8 cellular contexts compared by ENCODE assay signal in the genomic region with DNA sequence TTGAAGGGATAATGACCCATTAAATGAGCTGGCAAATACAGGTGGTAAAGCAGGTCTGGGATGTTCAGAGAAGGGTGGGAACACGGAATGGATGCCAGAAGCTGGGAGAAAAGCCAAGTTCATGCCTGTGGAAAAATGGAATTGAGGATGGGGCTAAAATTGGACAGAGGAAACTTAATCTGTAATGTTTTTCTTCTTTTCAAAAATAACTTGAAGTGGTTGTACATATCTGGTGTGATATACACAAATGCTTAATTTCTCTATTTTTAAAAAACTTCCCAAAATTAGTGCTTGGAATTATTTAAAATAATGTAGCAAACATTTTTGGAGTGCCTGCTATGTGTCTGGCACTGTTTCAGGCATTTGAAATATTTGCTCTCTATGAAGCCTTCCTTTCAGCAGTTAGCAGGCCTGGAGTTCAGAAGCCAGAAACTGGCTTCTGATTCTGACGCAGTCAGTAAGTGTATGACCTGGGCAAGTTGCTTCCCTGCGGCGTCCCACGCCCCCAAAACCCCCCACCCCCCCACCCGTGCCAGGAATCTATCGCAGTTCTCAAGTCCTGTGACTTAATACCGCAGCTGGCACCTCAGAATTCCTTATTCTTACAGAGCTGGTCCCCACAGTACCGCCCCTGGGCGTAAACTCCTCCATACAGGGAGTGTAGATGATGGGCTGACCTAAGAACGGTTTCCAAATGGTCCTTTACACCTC. TPM values are rescaled to one million over a fixed set of nuclear protein-coding genes. Genes with fewer than 3 reads are reported as not detected.
DNase-seq lines count a peak whose midpoint lies in the region; ATAC-seq, FAIRE-seq and TF ChIP-seq lines count a peak whose summit lies in the region.

No MANE protein-coding gene starts in this region.

- H3K9ac ChIP-seq in astrocyte (ENCODE audit: low read length) = peak overlapping the region; percentile 86

- BruUV-seq in A673 (replicated peaks; lab: Mats Ljungman, UMichigan) = no TSS peak

- no peaks in the 10 kb centered on the region for H3K27me3 ChIP-seq in A673 (replicated peaks; ENCODE audit: insufficient read depth, low read depth, low read length, poor library complexity)
- no peaks in the 10 kb centered on the region for H3K27me3 ChIP-seq in HL-60 (ENCODE audit: insufficient read depth, poor library complexity, severe bottlenecking)
- no peaks in the 10 kb centered on the region for H3K27me3 ChIP-seq in astrocyte (ENCODE audit: insufficient read depth, low read length)
- H3K27me3 ChIP-seq in tibial artery = no peaks in the 10 kb centered on the region

- intact Hi-C loops in A673 (cut with micrococcal nuclease; ENCODE audit: unreplicated experiment) (no loop called here), tibial artery (cut with DNase I; ENCODE audit: low total_unique reads) (loop anchor here (5.0 kb wide), 1 partner anchor 471 kb away; no protein-coding TSS in a partner anchor)

- no peaks in the 10 kb centered on the region for H3K27me3 Mint-ChIP-seq in astrocyte (ENCODE audit: low read depth, unreplicated experiment)

- POLR2A ChIA-PET in A673 (lab: Charles Lee; ENCODE audit: low non-redundant PET) = no interaction called here

- ATAC-seq in GM21723 (IDR thresholded peaks at IDR 0.05; ENCODE audit: unreplicated experiment) (no peak), GM18858 (IDR thresholded peaks at IDR 0.05; ENCODE audit: unreplicated experiment) (no peak)

- H3K4me1 Mint-ChIP-seq in astrocyte (ENCODE audit: low read depth, unreplicated experiment) = peaks cover 20% of the 10 kb centered on the region

- DNase-seq in A673 (ENCODE audit: low spot score) (no peak), HL-60 (ENCODE audit: low read depth in 1 of 2, low spot score in 1 of 2) (no peak), astrocyte (ENCODE audit: low read depth) (peak; percentile 73), kidney tubule cell (ENCODE audit: low spot score) (peak; percentile 63), tibial artery (no peak), epidermal melanocyte (ENCODE audit: insufficient read length, low spot score) (no peak)

- H4K20me1 ChIP-seq in astrocyte (ENCODE audit: insufficient read depth, low read length) = peaks cover 19% of the 10 kb centered on the region

- H3K79me2 ChIP-seq in astrocyte (ENCODE audit: insufficient read depth, low read length) = peaks cover 41% of the 10 kb centered on the region

- H3K27ac ChIP-seq in A673 (ENCODE audit: low read depth, low read length, poor library complexity, severe bottlenecking) = peak overlapping the region; percentile 88
- H3K27ac ChIP-seq in HL-60 (replicated peaks) = peak overlapping the region; percentile 80
- peak overlapping the region; percentile 70 for H3K27ac ChIP-seq in astrocyte (ENCODE audit: low read depth, low read length)
- peak overlapping the region; percentile 80 to 81 for H3K27ac ChIP-seq in tibial artery

- TF ChIP-seq CTCF in A673 (conservative IDR thresholded peaks at IDR 0.05; ENCODE audit: low read depth, low read length) (no peak), HL-60 (IDR thresholded peaks at IDR 0.05; ENCODE audit: insufficient read depth, low read length) (no peak), astrocyte (IDR thresholded peaks at IDR 0.05; ENCODE audit: insufficient read depth, low read depth, low read length) (no peak), tibial artery (IDR thresholded peaks at IDR 0.05) (no peak)

- no peak for FAIRE-seq in astrocyte (lab: Jason Lieb, UNC)

- H3K4me2 ChIP-seq in astrocyte (ENCODE audit: low read length) = peak overlapping the region; percentile 87

- H3K36me3 ChIP-seq in A673 (ENCODE audit: insufficient read depth, low read length, poor library complexity, severe bottlenecking) (peaks cover 10% of the 10 kb centered on the region), astrocyte (ENCODE audit: insufficient read depth, low read length) (peaks cover 10% of the 10 kb centered on the region), tibial artery (peaks cover 0 to 12% (median 8%) of the 10 kb centered on the region in 3 donors)

- peak overlapping the region; percentile 89 for H3K27ac Mint-ChIP-seq in astrocyte (ENCODE audit: unreplicated experiment)

- CTCF ChIA-PET in A673 (lab: Charles Lee) = interaction anchor here (0.7 kb wide), 1 partner anchor 144 kb away, joined by 3 read pairs; no protein-coding TSS in a partner anchor

- H3K4me3 ChIP-seq in A673 (ENCODE audit: low read depth, low read length, poor library complexity, severe bottlenecking) = peak overlapping the region; percentile 93
- peak overlapping the region; percentile 99 for H3K4me3 ChIP-seq in HL-60 (replicated peaks; ENCODE audit: insufficient read depth, low read length)
- H3K4me3 ChIP-seq in astrocyte (ENCODE audit: insufficient read depth, low read depth, low read length) = peak overlapping the region; percentile 89
- peak overlapping the region; percentile 80 to 91 for H3K4me3 ChIP-seq in tibial artery

- H3K9me3 Mint-ChIP-seq in astrocyte (ENCODE audit: unreplicated experiment) = no peaks in the 10 kb centered on the region

- H3K9me3 ChIP-seq in A673 (ENCODE audit: low read depth, low read length, poor library complexity, severe bottlenecking) (no peaks in the 10 kb centered on the region), astrocyte (ENCODE audit: insufficient read depth, low read depth, low read length) (no peaks in the 10 kb centered on the region), tibial artery (no peaks in the 10 kb centered on the region)

- H2AFZ ChIP-seq in astrocyte (ENCODE audit: low read depth, low read length) = peak overlapping the region; percentile 57

- H3K4me1 ChIP-seq in A673 (ENCODE audit: insufficient read depth, low read length, poor library complexity, severe bottlenecking) (peaks cover 11% of the 10 kb centered on the region), astrocyte (ENCODE audit: insufficient read depth, low read length) (peaks cover 15% of the 10 kb centered on the region), tibial artery (peaks cover 0 to 48% (median 32%) of the 10 kb centered on the region in 4 donors)

- H3K4me3 Mint-ChIP-seq in astrocyte (ENCODE audit: unreplicated experiment) = peak overlapping the region; percentile 90

- H3K36me3 Mint-ChIP-seq in astrocyte (ENCODE audit: low read depth, unreplicated experiment) = peaks cover 4% of the 10 kb centered on the region

RNA-seq across cellular contexts. Expression of gene MALSU1, which starts 0.8 kb away (rescaled TPM):
- total RNA-seq in A673 (2021) (92.1 and 92.6 TPM in 2 replicates), astrocyte (55.9 and 62.3 TPM in 2 replicates)

RNA-seq across cellular contexts. Expression of gene GPNMB, which starts 51.7 kb away (rescaled TPM):
- total RNA-seq in A673 (2021) (1.0 and 2.1 TPM in 2 replicates), astrocyte (0.82 and 0.91 TPM in 2 replicates)

Comparison
In these comparisons a context has a peak if more than half of its experiments do, and no peak if none do; other contexts are left out.
1. DNase-seq: peak in astrocyte (single experiment) and kidney tubule cell (single experiment); none in A673 (single experiment), HL-60 (0 of 2), tibial artery (0 of 2) and epidermal melanocyte (single experiment).
2. Peak in every context shown above with its lines, with median percentiles within 50 percentile points of each other: H3K27ac ChIP-seq and H3K4me3 ChIP-seq.